Comparison of ENCODE assay signal across 8 cellular contexts in genomic region chr1:234608720-234609527, GRCh38. TPM values are rescaled to one million over a fixed set of nuclear protein-coding genes. Genes with fewer than 3 reads are reported as not detected.
DNase-seq lines count a peak whose midpoint lies in the region; ATAC-seq, FAIRE-seq and TF ChIP-seq lines count a peak whose summit lies in the region.

No MANE protein-coding gene starts in this region.

- peak; percentile 44 for DNase-seq in EL
- DNase-seq in M059J (ENCODE audit: low read depth): peak; percentile 59
- peak in 2 of 3 experiments; percentile 29 to 40 for DNase-seq in activated CD8-positive, alpha-beta memory T cell treated with anti-CD3 and anti-CD28 coated beads for 48 hours (ENCODE audit: low read depth in 2 of 3, low spot score in 2 of 3)
- DNase-seq in endothelial cell of umbilical vein (ENCODE audit: low read depth, low spot score): peak; percentile 46
- peak; percentile 72 for DNase-seq in natural killer cell
- DNase-seq in thoracic aorta (ENCODE audit: low spot score): no peak
- DNase-seq in NCI-H510A treated with DMSO at 0.1 percent for 48 hours (lab: John Stamatoyannopoulos, UW): no peak
- no peak for DNase-seq in NCI-H524 treated with DMSO at 0.1 percent for 48 hours (lab: John Stamatoyannopoulos, UW)

- FAIRE-seq in endothelial cell of umbilical vein (lab: Jason Lieb, UNC): no peak

- H3K9me3 ChIP-seq in endothelial cell of umbilical vein (replicated peaks; ENCODE audit: control insufficient read depth, insufficient read depth, low read length) (no peaks in the 10 kb centered on the region), thoracic aorta (no peaks in the 10 kb centered on the region)

- peak overlapping the region; percentile 95 for H3K4me3 Mint-ChIP-seq in natural killer cell

- TF ChIP-seq CTCF in endothelial cell of umbilical vein (IDR thresholded peaks at IDR 0.05; ENCODE audit: extremely low read depth in 1 of 2, insufficient read depth in 1 of 2, low read depth in 1 of 2, low read length in 2 of 2): no peak
- no peak for TF ChIP-seq CTCF in natural killer cell (IDR thresholded peaks at IDR 0.05)
- TF ChIP-seq CTCF in thoracic aorta (IDR thresholded peaks at IDR 0.05): no peak

- H3K27me3 Mint-ChIP-seq in natural killer cell (ENCODE audit: low read depth in 2 of 2): no peaks in the 10 kb centered on the region

- H3K79me2 ChIP-seq in endothelial cell of umbilical vein (ENCODE audit: control insufficient read depth, insufficient read depth, low read length): peaks cover 54% of the 10 kb centered on the region

- peaks cover 11% of the 10 kb centered on the region for H3K36me3 Mint-ChIP-seq in natural killer cell

- BruUV-seq in endothelial cell of umbilical vein (replicated peaks; lab: Mats Ljungman, UMichigan): no TSS peak

- POLR2A ChIA-PET in endothelial cell of umbilical vein (lab: Charles Lee): interaction anchor here (0.6 to 4.5 kb wide), 2 partner anchors 115 to 330 kb away, joined by 4 to 48 read pairs; no protein-coding TSS in a partner anchor

- H3K27ac Mint-ChIP-seq in natural killer cell: peak overlapping the region; percentile 97 to 99

- ATAC-seq in natural killer cell (peak in 2 of 3 donors; percentile 7 to 22), thoracic aorta (ENCODE audit: insufficient number of reproducible peaks, low FRiP score, low read depth) (no peak)

- H3K4me3 ChIP-seq in endothelial cell of umbilical vein (replicated peaks in 1 of 3; ENCODE audit: insufficient read depth in 1 of 3, low read depth in 1 of 3, low read length in 3 of 3) (peak overlapping the region; percentile 49 to 94 (median 57)), thoracic aorta (peak overlapping the region; percentile 87)

- H3K9ac ChIP-seq in endothelial cell of umbilical vein (replicated peaks; ENCODE audit: extremely low read depth, insufficient read depth, low read length): peak overlapping the region; percentile 94

- H3K9me3 Mint-ChIP-seq in natural killer cell: no peaks in the 10 kb centered on the region

- intact Hi-C loops in endothelial cell of umbilical vein (cut with micrococcal nuclease) (loop anchor here (1.0 kb wide), 3 partner anchors 9 to 388 kb away; no protein-coding TSS in a partner anchor), natural killer cell (cut with micrococcal nuclease) (loop anchor here (1.0 to 10.0 kb wide), 4 partner anchors 9 to 1258 kb away; partner anchors contain the start of genes ARID4B, GGPS1 and LYST)

- no peaks in the 10 kb centered on the region for H3K9me1 ChIP-seq in endothelial cell of umbilical vein (replicated peaks; ENCODE audit: control insufficient read depth, extremely low read depth, insufficient read depth, low read length)

- H3K4me2 ChIP-seq in endothelial cell of umbilical vein (ENCODE audit: insufficient read depth, low read length): peak overlapping the region; percentile 98

- no peak for TF ChIP-seq POLR2A in endothelial cell of umbilical vein (IDR thresholded peaks at IDR 0.05; ENCODE audit: low read depth, low read length)

- H3K27me3 ChIP-seq in endothelial cell of umbilical vein (ENCODE audit: control insufficient read depth in 2 of 2, insufficient read depth in 2 of 2, low read length in 2 of 2) (no peaks in the 10 kb centered on the region), thoracic aorta (replicated peaks; ENCODE audit: insufficient read depth) (no peaks in the 10 kb centered on the region)

- dilution Hi-C loops in endothelial cell of umbilical vein (cut with MboI; ENCODE audit: extremely low pct_ligation_motif_present, low sequenced_read_pairs): loop anchor here (10.0 to 25.0 kb wide), 2 partner anchors 378 to 466 kb away; no protein-coding TSS in a partner anchor

- H3K36me3 ChIP-seq in endothelial cell of umbilical vein (ENCODE audit: control insufficient read depth in 2 of 2, extremely low read depth in 1 of 2, insufficient read depth in 2 of 2, low read length in 2 of 2) (peaks cover 5 to 11% of the 10 kb centered on the region in 2 experiments), thoracic aorta (peaks cover 13% of the 10 kb centered on the region)

- H3K27ac ChIP-seq in endothelial cell of umbilical vein (ENCODE audit: insufficient read depth, low read depth, low read length): peak overlapping the region; percentile 87
- peak overlapping the region; percentile 87 to 98 for H3K27ac ChIP-seq in thoracic aorta

- peaks cover 72 to 75% of the 10 kb centered on the region in 2 donors for H3K4me1 Mint-ChIP-seq in natural killer cell

- H3K4me1 ChIP-seq in endothelial cell of umbilical vein (ENCODE audit: control insufficient read depth, extremely low read depth, insufficient read depth, low read length) (peaks cover 31% of the 10 kb centered on the region), thoracic aorta (ENCODE audit: control insufficient read depth in 1 of 2, low read depth in 2 of 2) (peaks cover 19 to 38% of the 10 kb centered on the region in 2 donors)

- H4K20me1 ChIP-seq in endothelial cell of umbilical vein (replicated peaks; ENCODE audit: control insufficient read depth, extremely low read depth, insufficient read depth, low read length): no peaks in the 10 kb centered on the region

- no peak overlapping the region for H2AFZ ChIP-seq in endothelial cell of umbilical vein (ENCODE audit: low read depth, low read length)

- CTCF ChIA-PET in endothelial cell of umbilical vein (lab: Charles Lee): interaction anchor here (0.9 to 5.9 kb wide), 6 partner anchors 8 to 475 kb away, joined by 3 to 51 read pairs (median 4); no protein-coding TSS in a partner anchor

TF ChIP-seq in endothelial cell of umbilical vein, 7 proteins besides CTCF, POLR2A, EP300 and RAD21:
- TF ChIP-seq GATA2 (IDR thresholded peaks at IDR 0.05; ENCODE audit: insufficient read depth, insufficient read length, low read depth, low read length): no peak
- TF ChIP-seq MAX (IDR thresholded peaks at IDR 0.05; ENCODE audit: insufficient read depth, insufficient read length): no peak
- TF ChIP-seq POLR2AphosphoS5 (IDR thresholded peaks at IDR 0.05; ENCODE audit: insufficient read depth, low read depth, low read length): no peak
- no peak for TF ChIP-seq EZH2 (IDR thresholded peaks at IDR 0.05; ENCODE audit: borderline replicate concordance, low read depth, low read length, severe bottlenecking)
- no peak for TF ChIP-seq MYC (IDR thresholded peaks at IDR 0.05; ENCODE audit: low read depth, low read length)
- TF ChIP-seq JUN (IDR thresholded peaks at IDR 0.05; ENCODE audit: borderline replicate concordance, insufficient read depth, insufficient read length, low read depth): no peak
- no peak for TF ChIP-seq FOS (IDR thresholded peaks at IDR 0.05; ENCODE audit: borderline replicate concordance, insufficient read depth, low read length)

RNA-seq across cellular contexts. Expression of gene IRF2BP2, which starts 1.1 kb away (rescaled TPM):
- 49.0 and 84.1 TPM in 2 replicates for total RNA-seq in M059J (2014; rRNA removed; shearing (Covaris generic))
- total RNA-seq in endothelial cell of umbilical vein: 109 TPM in 2 replicates
- 65.4 and 66.6 TPM in 2 replicates for polyA plus RNA-seq in endothelial cell of umbilical vein
- 54.8 and 66.0 TPM in 2 replicates for polyA plus RNA-seq in endothelial cell of umbilical vein (2011; cell fraction: cytosol; rRNA removed)
- polyA plus RNA-seq in endothelial cell of umbilical vein (2011; cell fraction: nucleus; rRNA removed): 154 and 212 TPM in 2 replicates
- 52.6 and 76.5 TPM in 2 replicates for polyA plus RNA-seq in endothelial cell of umbilical vein (2012)
- 57.9 and 61.4 TPM in 2 replicates for polyA minus RNA-seq in endothelial cell of umbilical vein
- polyA minus RNA-seq in endothelial cell of umbilical vein (2011; cell fraction: cytosol; rRNA and poly(A)+ RNA removed): 65.2 TPM
- 78.8 and 129 TPM in 2 replicates for polyA minus RNA-seq in endothelial cell of umbilical vein (2011; cell fraction: nucleus; rRNA and poly(A)+ RNA removed)
- 100 to 1,000 TPM; 186 to 315 (median 266) TPM for total RNA-seq in natural killer cell
- 100 to 1,000 TPM; 114 to 175 TPM for total RNA-seq in thoracic aorta

Comparison
In these comparisons a context has a peak if more than half of its experiments do, and no peak if none do; other contexts are left out.
1. DNase-seq: peak in EL (single experiment), M059J (single experiment), activated CD8-positive, alpha-beta memory T cell treated with anti-CD3 and anti-CD28 coated beads for 48 hours (2 of 3), endothelial cell of umbilical vein (single experiment) and natural killer cell (single experiment); none in thoracic aorta (single experiment), NCI-H510A treated with DMSO at 0.1 percent for 48 hours (single experiment) and NCI-H524 treated with DMSO at 0.1 percent for 48 hours (single experiment).